8 cellular contexts compared by ENCODE assay signal in the genomic region with DNA sequence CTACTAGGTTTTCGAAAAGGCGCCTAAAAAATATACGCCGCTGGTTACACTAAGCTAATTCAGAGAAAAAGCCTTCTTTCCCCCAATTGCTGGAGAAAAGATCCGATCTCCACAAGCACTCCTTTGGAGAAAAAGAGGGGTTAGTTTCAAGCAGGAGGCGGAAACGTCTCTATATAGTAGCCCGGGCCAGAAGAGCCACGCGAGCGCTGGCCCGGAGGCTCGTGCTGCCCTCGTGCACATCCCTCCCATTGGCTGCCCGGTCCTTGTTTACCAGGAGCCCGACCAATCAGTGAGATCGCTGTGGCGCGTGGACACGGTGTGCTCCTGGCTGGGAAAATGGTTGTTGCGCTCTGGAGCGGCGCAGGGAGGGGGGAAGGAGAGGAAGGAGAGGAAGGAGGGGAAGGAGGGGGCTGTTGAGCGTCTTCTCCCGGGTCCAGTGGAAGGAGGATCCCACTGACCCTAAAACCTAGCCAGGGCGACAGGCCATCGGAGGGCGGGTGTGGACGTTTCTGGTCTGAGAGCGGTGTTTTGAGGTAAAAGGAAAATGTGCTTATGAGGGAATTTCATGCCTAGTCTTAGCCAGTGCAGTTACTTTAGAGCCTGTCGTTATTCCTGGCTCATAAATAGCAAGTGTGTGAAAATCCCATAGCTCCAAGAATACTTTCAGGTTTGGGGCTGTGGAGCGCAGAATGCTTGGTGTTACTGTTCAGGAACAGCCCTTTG. TPM values are rescaled to one million over a fixed set of nuclear protein-coding genes. Genes with fewer than 3 reads are reported as not detected.
DNase-seq lines count a peak whose midpoint lies in the region; ATAC-seq and TF ChIP-seq lines count a peak whose summit lies in the region.

Gene TXNIP, minus strand, starts transcription at position 147 of the 723 bp plus-strand sequence. CDS start 313 bp downstream, outside the sequence.

- H3K9me3 ChIP-seq in BE2C = no peaks in the 10 kb centered on the region

- ATAC-seq in HG03469 (IDR thresholded peaks at IDR 0.05; ENCODE audit: unreplicated experiment) = peak; percentile 71

- DNase-seq in BE2C = peak; percentile 98
- DNase-seq in GM19240 (ENCODE audit: insufficient read length, low spot score) = peak; percentile 97
- DNase-seq in NCI-H526 treated with DMSO at 0.1 percent for 48 hours (lab: John Stamatoyannopoulos, UW) = peak; percentile 100
- peak; percentile 95 for DNase-seq in activated CD4-positive, alpha-beta T cell treated with anti-CD3 and anti-CD28 coated beads for 48 hours
- DNase-seq in kidney epithelial cell (ENCODE audit: low read depth) = peak; percentile 95
- DNase-seq in stimulated activated CD4-positive, alpha-beta T cell treated with anti-CD3 and anti-CD28 coated beads, Interleukin-15, amount 100 ng/mL, for 24 hours = peak; percentile 94

- no peak for TF ChIP-seq CTCF in BE2C (IDR thresholded peaks at IDR 0.05; ENCODE audit: low read depth, low read length)
- no peak for TF ChIP-seq CTCF in kidney epithelial cell (IDR thresholded peaks at IDR 0.05; ENCODE audit: insufficient read depth, low read length, poor library complexity, severe bottlenecking)

- H3K27me3 ChIP-seq in BE2C (no peaks in the 10 kb centered on the region), kidney epithelial cell (ENCODE audit: control insufficient read depth, insufficient read depth, low read length) (no peaks in the 10 kb centered on the region)

- H3K36me3 ChIP-seq in BE2C (peaks cover 33% of the 10 kb centered on the region), kidney epithelial cell (ENCODE audit: control insufficient read depth, insufficient read depth, low read length) (peaks cover 9% of the 10 kb centered on the region)

- peak within 1 kb of the TSS; percentile 99 for H3K27ac ChIP-seq in cingulate gyrus (ENCODE audit: low read depth, low read length)

- H3K4me3 ChIP-seq in BE2C (ENCODE audit: low read depth, low read length) = peak within 1 kb of the TSS; percentile 83
- peak within 1 kb of the TSS; percentile 95 for H3K4me3 ChIP-seq in kidney epithelial cell (ENCODE audit: low read depth, low read length)

- peaks cover 6% of the 10 kb centered on the region for H3K4me1 ChIP-seq in BE2C

RNA-seq across cellular contexts. Expression of gene TXNIP, which starts in this region (rescaled TPM):
- 13.2 TPM for polyA plus RNA-seq in BE2C (2012; ENCODE audit: insufficient read depth, insufficient read length, low read depth)
- total RNA-seq in kidney epithelial cell = 14.7 and 19.0 TPM in 2 replicates

Comparison
In these comparisons a context has a peak if more than half of its experiments do, and no peak if none do; other contexts are left out.
1. Peak in every context shown above with its lines: DNase-seq, ATAC-seq, H3K4me3 ChIP-seq and H3K27ac ChIP-seq.